13 cellular contexts compared by ENCODE assay signal in the genomic region with DNA sequence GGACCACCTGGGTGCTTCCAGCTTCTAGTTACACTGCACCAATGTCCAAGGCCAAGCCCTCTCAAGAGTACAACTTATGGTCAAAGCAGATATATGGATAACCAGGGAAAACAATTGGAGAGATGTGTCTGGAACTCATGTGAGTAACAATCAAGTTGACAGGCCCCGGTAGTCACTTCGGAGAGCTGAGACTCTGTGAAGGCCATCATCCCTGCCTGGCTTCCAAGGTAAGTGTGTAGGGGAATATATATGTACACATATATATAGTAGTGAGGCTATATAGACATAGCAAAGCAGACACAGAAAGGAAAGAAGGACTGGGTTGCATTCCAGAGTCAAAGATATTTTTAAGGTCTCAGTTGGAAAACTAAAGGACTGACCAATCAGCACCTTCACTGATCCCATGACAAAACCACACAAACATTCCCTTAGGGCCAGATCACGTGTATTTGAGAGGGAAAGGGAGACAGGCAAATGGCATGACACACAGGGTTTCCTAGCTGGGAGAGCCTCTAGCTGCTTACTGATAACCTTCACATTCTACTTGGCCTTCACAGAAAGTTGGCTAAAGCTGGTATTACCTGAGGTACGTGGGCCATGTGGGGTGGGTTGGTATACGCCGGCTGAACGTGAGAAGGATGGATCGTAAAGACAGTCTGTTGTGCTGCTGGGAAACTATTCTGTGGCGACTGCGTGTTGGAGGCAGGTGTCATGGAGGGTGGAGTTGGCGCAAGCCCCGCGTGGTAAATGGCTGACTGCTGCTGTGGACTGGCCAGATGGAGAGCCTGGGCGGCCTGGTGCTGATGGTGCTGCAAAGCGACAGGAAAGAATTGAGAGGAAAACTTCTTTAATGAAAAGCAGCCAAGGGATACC. TPM values are rescaled to one million over a fixed set of nuclear protein-coding genes. Genes with fewer than 3 reads are reported as not detected.
DNase-seq lines count a peak whose midpoint lies in the region; ATAC-seq, FAIRE-seq and TF ChIP-seq lines count a peak whose summit lies in the region.
"Had no signal": no experiment of that assay in that cellular context is flagged by ENCODE, and none has a peak within 500 bp of the region (broad histone marks: within the 10 kb centered on the region; RNA-seq: fewer than 3 reads in every experiment).

No MANE protein-coding gene starts in this region.

- H3K9me3 ChIP-seq in SK-N-MC (ENCODE audit: low read depth, low read length) (no peaks in the 10 kb centered on the region), esophagus muscularis mucosa (no peaks in the 10 kb centered on the region), pancreas (no peaks in the 10 kb centered on the region)
- H3K9me3 ChIP-seq: tibial nerve had no signal

- no peak for TF ChIP-seq POLR2A in esophagus muscularis mucosa (IDR thresholded peaks at IDR 0.05; ENCODE audit: low read depth)

- ATAC-seq in GM19455 (IDR thresholded peaks at IDR 0.05; ENCODE audit: unreplicated experiment) (no peak), HG03457 (IDR thresholded peaks at IDR 0.05; ENCODE audit: unreplicated experiment) (no peak), pancreas (no peak)
- ATAC-seq: HCT116 had no signal

- TF ChIP-seq CTCF in esophagus muscularis mucosa (IDR thresholded peaks at IDR 0.05) (no peak), pancreas (IDR thresholded peaks at IDR 0.05) (no peak), GM20000 (IDR thresholded peaks at IDR 0.05; ENCODE audit: extremely low read depth, missing control alignments) (no peak)

- H3K36me3 ChIP-seq in SK-N-MC (ENCODE audit: insufficient read depth, low read length) (peaks cover 49% of the 10 kb centered on the region), esophagus muscularis mucosa (peaks cover 42 to 84% (median 79%) of the 10 kb centered on the region in 4 donors), pancreas (peaks cover 0 to 39% (median 29%) of the 10 kb centered on the region in 3 donors)

- no peak overlapping the region for H3K9ac ChIP-seq in SK-N-MC (ENCODE audit: insufficient read length)

- H3K4me3 ChIP-seq in SK-N-MC (no peak overlapping the region), esophagus muscularis mucosa (no peak overlapping the region), pancreas (no peak overlapping the region)
- H3K4me3 ChIP-seq: tibial nerve had no signal

- H3K27me3 ChIP-seq in esophagus muscularis mucosa: no peaks in the 10 kb centered on the region
- no peaks in the 10 kb centered on the region for H3K27me3 ChIP-seq in pancreas
- H3K27me3 ChIP-seq: tibial nerve had no signal

- intact Hi-C loops in esophagus muscularis mucosa (cut with DNase I): no loop called here
- intact Hi-C loops in pancreas (cut with DNase I): no loop called here

- H3K27ac ChIP-seq in SK-N-MC (0 out of 2 replicates have a peak overlapping the region, but pooled peaks have one; percentile 68), esophagus muscularis mucosa (replicated peaks in 1 of 4) (no peak overlapping the region), pancreas (no peak overlapping the region)
- H3K27ac ChIP-seq: epithelial cell of prostate, tibial nerve had no signal

- WGBS in esophagus muscularis mucosa: 90% methylated on average over 15 of the region's 15 CpGs
- WGBS in pancreas, 2 donors: 86 to 90% methylated on average over 15 of the region's 15 CpGs

- DNase-seq in ELR (ENCODE audit: low read depth) (peak; percentile 75), SK-N-MC (ENCODE audit: low read depth, low spot score) (no peak), esophagus muscularis mucosa (ENCODE audit: extremely low spot score) (peak; percentile 77), renal cortical epithelial cell (ENCODE audit: low read depth) (peak; percentile 56), pancreas (no peak), GM20000 (ENCODE audit: low spot score) (no peak)
- DNase-seq: activated CD4-positive, alpha-beta T cell treated with anti-CD3 and anti-CD28 coated beads, Interleukin-2, amount 10 ng/mL, durations not matched to agents 24 days and 14 days; NCI-H2227 treated with DMSO at 0.1 percent for 48 hours had no signal

- no peak for TF ChIP-seq EP300 in esophagus muscularis mucosa (IDR thresholded peaks at IDR 0.05)

- H3K4me1 ChIP-seq in esophagus muscularis mucosa: peaks cover 16 to 34% (median 29%) of the 10 kb centered on the region in 4 donors
- peaks cover 0 to 9% (median 0%) of the 10 kb centered on the region in 3 donors for H3K4me1 ChIP-seq in pancreas

- no peak for FAIRE-seq in pancreas (lab: Jason Lieb, UNC)

RNA-seq across cellular contexts. Expression of a gene that starts 50.0 kb away (rescaled TPM):
- 10 to 100 TPM; 24.9 to 49.4 (median 41.8) TPM for total RNA-seq in esophagus muscularis mucosa
- 14.5 and 20.8 TPM in 2 replicates for total RNA-seq in renal cortical epithelial cell
- total RNA-seq in pancreas: 10 to 100 TPM in 3 of 6 donors, 1 to 10 TPM in 3; 5.4 to 15.0 (median 9.3) TPM
- polyA plus RNA-seq in pancreas: 1 to 10 TPM; 2.8 to 4.1 TPM

Comparison
In these comparisons a context has a peak if more than half of its experiments do, and no peak if none do; other contexts are left out.
1. DNase-seq: peak in ELR (single experiment), esophagus muscularis mucosa (single experiment) and renal cortical epithelial cell (single experiment); none in SK-N-MC (single experiment), pancreas (0 of 6) and GM20000 (single experiment).